1 cellular context compared by ENCODE assay signal in genomic region chr2:238174701-238175100, GRCh38.
TF ChIP-seq lines count a peak whose summit lies in the region.

No MANE protein-coding gene starts in this region.

TF ChIP-seq in K562, 482 proteins besides CTCF, POLR2A, EP300 and RAD21 (continued from another document):
- TF ChIP-seq CTBP1 (IDR thresholded peaks at IDR 0.05; ENCODE audit: borderline replicate concordance) (peak; percentile 33; the same call in 1 of the 2 replicates), MEIS2 (IDR thresholded peaks at IDR 0.05; ENCODE audit: partially characterized antibody) (peak; percentile 90), ZEB2 (IDR thresholded peaks at IDR 0.05) (0 out of 2 replicates have a peak, but pooled peaks have one; percentile 24), FOS (IDR thresholded peaks at IDR 0.05; ENCODE audit: extremely low read depth, insufficient read length) (no peak), PKNOX1 (IDR thresholded peaks at IDR 0.05) (peak; percentile 28; the same call in 1 of the 2 replicates), CXXC5 (CRISPR knock-in tag; IDR thresholded peaks at IDR 0.05) (0 out of 2 replicates have a peak, but pooled peaks have one; percentile 10), DEAF1 (CRISPR knock-in tag; IDR thresholded peaks at IDR 0.05) (no peak), SRSF3 (IDR thresholded peaks at IDR 0.05; ENCODE audit: insufficient read depth, low read length) (no peak), NELFE (IDR thresholded peaks at IDR 0.05; ENCODE audit: insufficient read depth, insufficient read length) (no peak), PBX2 (CRISPR knock-in tag; IDR thresholded peaks at IDR 0.05; ENCODE audit: low read depth) (no peak), PBX2 (tag; conservative IDR thresholded peaks at IDR 0.05; ENCODE audit: low read depth) (peak; percentile 55; the same call in 1 of the 2 replicates), DIDO1 (tag; IDR thresholded peaks at IDR 0.05; ENCODE audit: low read depth) (no peak)
